In the genomic region with DNA sequence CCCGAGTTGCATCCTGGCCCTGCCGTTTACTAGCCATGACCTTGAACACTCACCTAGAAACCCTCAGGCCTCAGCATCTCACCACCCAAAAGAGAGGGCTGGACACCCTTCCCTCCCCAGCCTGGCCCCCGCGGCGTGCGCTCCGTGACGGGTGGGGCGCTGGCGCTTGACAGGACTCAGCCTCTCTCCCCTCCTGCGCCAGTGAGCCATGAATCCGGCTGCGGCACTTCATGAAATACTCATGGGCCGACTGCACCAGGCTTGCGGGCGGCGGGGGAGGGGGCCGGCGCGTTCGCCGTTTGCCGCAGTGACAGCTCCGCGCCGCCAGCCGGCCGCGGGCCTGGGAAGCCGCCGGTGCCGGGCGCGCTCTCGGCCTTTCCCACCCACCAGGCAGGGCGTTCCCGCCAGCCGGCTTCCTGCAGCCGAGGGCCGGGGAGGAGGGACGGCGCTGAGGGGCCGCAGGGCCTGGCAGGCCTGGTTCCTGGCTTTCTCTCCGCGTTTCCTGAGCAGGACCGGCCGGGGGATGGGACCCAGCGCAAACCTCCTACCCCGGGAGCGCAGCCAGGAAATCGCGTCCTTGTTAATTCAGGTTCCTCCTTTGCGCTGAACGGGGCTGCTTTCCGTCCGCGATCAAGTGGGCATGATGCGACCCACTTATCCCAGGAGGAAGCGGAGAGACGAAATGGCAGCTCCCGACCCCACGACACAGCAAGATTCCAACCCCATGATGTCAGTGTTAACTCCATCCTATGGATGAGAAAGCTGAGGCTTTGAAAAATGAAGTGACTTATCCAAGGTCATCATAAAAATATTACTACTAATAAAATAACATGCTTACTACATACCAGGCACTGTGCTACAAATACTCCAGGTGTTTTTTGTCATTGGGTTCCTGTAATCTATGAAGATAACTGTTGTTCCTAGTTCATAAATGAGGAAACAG, we compare ENCODE assay signal across 8 cellular contexts. TPM values are rescaled to one million over a fixed set of nuclear protein-coding genes. Genes with fewer than 3 reads are reported as not detected.
DNase-seq lines count a peak whose midpoint lies in the region; ATAC-seq, FAIRE-seq and TF ChIP-seq lines count a peak whose summit lies in the region.

No MANE protein-coding gene starts in this region.

- H3K27ac ChIP-seq in 22Rv1 (peak overlapping the region; percentile 37), testis (peak overlapping the region; percentile 66 to 84)

- peak; percentile 78 for ATAC-seq in HG03196 (IDR thresholded peaks at IDR 0.05; ENCODE audit: unreplicated experiment)
- ATAC-seq in naive thymus-derived CD8-positive, alpha-beta T cell, result peak; percentile 80 to 86

- H3K27me3 Mint-ChIP-seq in naive thymus-derived CD8-positive, alpha-beta T cell, result peaks cover 0 to 28% (median 10%) of the 10 kb centered on the region in 5 donors

- no peaks in the 10 kb centered on the region for H3K27me3 ChIP-seq in testis

- TF ChIP-seq CTCF in 22Rv1 (IDR thresholded peaks at IDR 0.05) (peak; percentile 36), testis (IDR thresholded peaks at IDR 0.05) (peak in 1 of 3 experiments; percentile 29)

- no peak overlapping the region for H3K27ac Mint-ChIP-seq in naive thymus-derived CD8-positive, alpha-beta T cell

- peak; percentile 87 for DNase-seq in GM12891 (ENCODE audit: insufficient read length, low spot score)
- peak; percentile 26 for DNase-seq in activated effector memory CD4-positive, alpha-beta T cell treated with Interleukin-2 at 50 U/mL for 16 hours
- DNase-seq in fibroblast of peridontal ligament (ENCODE audit: extremely low read depth), result peak; percentile 59
- DNase-seq in naive thymus-derived CD8-positive, alpha-beta T cell, result peak in 9 of 10 donors; percentile 4 to 65 (median 29)
- DNase-seq in testis, result peak; percentile 64

- intact Hi-C loops in testis (cut with DNase I; ENCODE audit: low total_unique reads), result no loop called here

- H3K9me3 Mint-ChIP-seq in naive thymus-derived CD8-positive, alpha-beta T cell, result no peaks in the 10 kb centered on the region

- no peak for TF ChIP-seq POLR2A in GM12891 (IDR thresholded peaks at IDR 0.05; ENCODE audit: low read depth, low read length)
- no peak for TF ChIP-seq POLR2A in testis (IDR thresholded peaks at IDR 0.05)

- H3K4me3 Mint-ChIP-seq in naive thymus-derived CD8-positive, alpha-beta T cell, result peak overlapping the region; percentile 63 to 77 (median 70)

- peak overlapping the region; percentile 51 to 63 for H3K4me3 ChIP-seq in testis

- no peaks in the 10 kb centered on the region for H3K36me3 Mint-ChIP-seq in naive thymus-derived CD8-positive, alpha-beta T cell

- peaks cover 5 to 28% (median 18%) of the 10 kb centered on the region in 4 donors for H3K4me1 Mint-ChIP-seq in naive thymus-derived CD8-positive, alpha-beta T cell

- no peaks in the 10 kb centered on the region for H3K9me3 ChIP-seq in testis

- POLR2A ChIA-PET in naive thymus-derived CD8-positive, alpha-beta T cell (lab: Charles Lee), result interaction anchor here (0.6 kb wide), 1 partner anchor 10 kb away, joined by 3 read pairs; no protein-coding TSS in a partner anchor

- WGBS in testis, 2 donors, result 1% methylated on average over 12 to 56 of the region's 62 CpGs

- no peaks in the 10 kb centered on the region for H3K36me3 ChIP-seq in testis (ENCODE audit: low read depth, missing control alignments)

- peak; percentile 59 for FAIRE-seq in GM12891 (lab: Jason Lieb, UNC)

- no peaks in the 10 kb centered on the region for H3K4me1 ChIP-seq in testis

TF ChIP-seq in GM12891, 5 proteins besides CTCF, POLR2A, EP300 and RAD21:
- TF ChIP-seq SPI1 (IDR thresholded peaks at IDR 0.05; ENCODE audit: low read depth, low read length) (no peak), POLR2AphosphoS5 (IDR thresholded peaks at IDR 0.05; ENCODE audit: low read depth, low read length) (no peak), PAX5 (IDR thresholded peaks at IDR 0.05; ENCODE audit: insufficient read depth, low read length, severe bottlenecking) (peak; percentile 96), POU2F2 (IDR thresholded peaks at IDR 0.05; ENCODE audit: low read depth, low read length) (no peak), TAF1 (IDR thresholded peaks at IDR 0.05; ENCODE audit: low read depth, low read length) (0 out of 2 replicates have a peak, but pooled peaks have one; percentile 23)

TF ChIP-seq in PFSK-1, 5 proteins besides CTCF, POLR2A, EP300 and RAD21:
- TF ChIP-seq TAF1 (IDR thresholded peaks at IDR 0.05; ENCODE audit: borderline replicate concordance, insufficient read depth, low read length), result no peak
- TF ChIP-seq, protein P1, sequence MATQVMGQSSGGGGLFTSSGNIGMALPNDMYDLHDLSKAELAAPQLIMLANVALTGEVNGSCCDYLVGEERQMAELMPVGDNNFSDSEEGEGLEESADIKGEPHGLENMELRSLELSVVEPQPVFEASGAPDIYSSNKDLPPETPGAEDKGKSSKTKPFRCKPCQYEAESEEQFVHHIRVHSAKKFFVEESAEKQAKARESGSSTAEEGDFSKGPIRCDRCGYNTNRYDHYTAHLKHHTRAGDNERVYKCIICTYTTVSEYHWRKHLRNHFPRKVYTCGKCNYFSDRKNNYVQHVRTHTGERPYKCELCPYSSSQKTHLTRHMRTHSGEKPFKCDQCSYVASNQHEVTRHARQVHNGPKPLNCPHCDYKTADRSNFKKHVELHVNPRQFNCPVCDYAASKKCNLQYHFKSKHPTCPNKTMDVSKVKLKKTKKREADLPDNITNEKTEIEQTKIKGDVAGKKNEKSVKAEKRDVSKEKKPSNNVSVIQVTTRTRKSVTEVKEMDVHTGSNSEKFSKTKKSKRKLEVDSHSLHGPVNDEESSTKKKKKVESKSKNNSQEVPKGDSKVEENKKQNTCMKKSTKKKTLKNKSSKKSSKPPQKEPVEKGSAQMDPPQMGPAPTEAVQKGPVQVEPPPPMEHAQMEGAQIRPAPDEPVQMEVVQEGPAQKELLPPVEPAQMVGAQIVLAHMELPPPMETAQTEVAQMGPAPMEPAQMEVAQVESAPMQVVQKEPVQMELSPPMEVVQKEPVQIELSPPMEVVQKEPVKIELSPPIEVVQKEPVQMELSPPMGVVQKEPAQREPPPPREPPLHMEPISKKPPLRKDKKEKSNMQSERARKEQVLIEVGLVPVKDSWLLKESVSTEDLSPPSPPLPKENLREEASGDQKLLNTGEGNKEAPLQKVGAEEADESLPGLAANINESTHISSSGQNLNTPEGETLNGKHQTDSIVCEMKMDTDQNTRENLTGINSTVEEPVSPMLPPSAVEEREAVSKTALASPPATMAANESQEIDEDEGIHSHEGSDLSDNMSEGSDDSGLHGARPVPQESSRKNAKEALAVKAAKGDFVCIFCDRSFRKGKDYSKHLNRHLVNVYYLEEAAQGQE (IDR thresholded peaks at IDR 0.05; ENCODE audit: insufficient read depth in 1 of 2, low read depth in 2 of 2, low read length in 2 of 2), result no peak
- TF ChIP-seq POLR2AphosphoS5 (IDR thresholded peaks at IDR 0.05; ENCODE audit: low read depth, low read length), result no peak
- TF ChIP-seq FOXP2 (optimal IDR thresholded peaks at IDR 0.05; ENCODE audit: borderline replicate concordance, extremely low read depth, extremely low read length, insufficient read depth), result peak; percentile 67
- TF ChIP-seq SIN3A (IDR thresholded peaks at IDR 0.05; ENCODE audit: borderline replicate concordance, insufficient read depth, low read length), result no peak

RNA-seq across cellular contexts. Expression of gene LUZP1, which starts 9.1 kb away (rescaled TPM):
- polyA plus RNA-seq in GM12891 (2012; ENCODE audit: low read depth, missing spikeins), result 7.9 TPM
- polyA plus RNA-seq in PFSK-1 (2012; ENCODE audit: insufficient read length, low read depth), result 9.0 TPM
- total RNA-seq in naive thymus-derived CD8-positive, alpha-beta T cell, result 10 to 100 TPM; 14.4 to 16.8 TPM
- polyA plus RNA-seq in naive thymus-derived CD8-positive, alpha-beta T cell, result 10 to 100 TPM in 2 of 3 donors, 1 to 10 TPM in 1; 8.1 to 12.2 (median 10.2) TPM
- total RNA-seq in testis, result 10 to 100 TPM; 20.3 to 36.2 TPM
- 14.4 TPM for polyA plus RNA-seq in testis (ENCODE audit: insufficient read depth, low read depth, low replicate concordance)

RNA-seq across cellular contexts. Expression of gene HTR1D, which starts 39.6 kb away (rescaled TPM):
- not detected for polyA plus RNA-seq in GM12891 (2012; ENCODE audit: low read depth, missing spikeins)
- not detected for polyA plus RNA-seq in PFSK-1 (2012; ENCODE audit: insufficient read length, low read depth)
- not detected for total RNA-seq in naive thymus-derived CD8-positive, alpha-beta T cell
- polyA plus RNA-seq in naive thymus-derived CD8-positive, alpha-beta T cell, result not detected
- total RNA-seq in testis, result under 1 TPM in 1 of 2 donors, not detected in 1; 0.19 TPM
- polyA plus RNA-seq in testis (ENCODE audit: insufficient read depth, low read depth, low replicate concordance), result 0.70 TPM

Comparison
In these comparisons a context has a peak if more than half of its experiments do, and no peak if none do; other contexts are left out.
1. Peak in every context shown above with its lines: DNase-seq, ATAC-seq, H3K4me3 ChIP-seq and H3K27ac ChIP-seq.
2. DNase-seq: peak in every context shown above with its lines; median percentile 87 in GM12891; 64 in testis; 59 in fibroblast of peridontal ligament; 29 in naive thymus-derived CD8-positive, alpha-beta T cell; 26 in activated effector memory CD4-positive, alpha-beta T cell treated with Interleukin-2 at 50 U/mL for 16 hours.